Comparison of ENCODE assay signal across 8 cellular contexts in genomic region chr11:14499560-14500180, GRCh38. TPM values are rescaled to one million over a fixed set of nuclear protein-coding genes. Genes with fewer than 3 reads are reported as not detected.
A peak's percentile ranks its signal among the peaks of the same experiment; 100 is the strongest.
DNase-seq lines count a peak whose midpoint lies in the region; ATAC-seq, FAIRE-seq and TF ChIP-seq lines count a peak whose summit lies in the region.

Gene COPB1, minus strand, starts transcription at chr11:14499811. Its CDS starts 883 bp downstream, at chr11:14498928.

- H3K27me3 Mint-ChIP-seq in endodermal cell (ENCODE audit: insufficient read depth), result no peaks in the 10 kb centered on the region

- 0 to 1% methylated on average over 10 to 34 of the region's 37 CpGs for WGBS in endodermal cell (ENCODE audit: insufficient coverage in 1 of 2, insufficient read length in 1 of 2), 2 experiments
- WGBS in mesodermal cell (ENCODE audit: insufficient coverage in 2 of 2), 2 experiments, result 0% methylated on average over 15 to 30 of the region's 37 CpGs

- H3K4me1 ChIP-seq in endodermal cell (ENCODE audit: control insufficient read depth, insufficient read depth, low read length) (no peaks in the 10 kb centered on the region), mesodermal cell (ENCODE audit: control insufficient read depth, insufficient read depth, low read length, poor library complexity, severe bottlenecking) (no peaks in the 10 kb centered on the region)

- H3K27me3 ChIP-seq in endodermal cell (ENCODE audit: control insufficient read depth, insufficient read depth, low read length, poor library complexity, severe bottlenecking), result no peaks in the 10 kb centered on the region

- H3K36me3 ChIP-seq in endodermal cell (ENCODE audit: control insufficient read depth, insufficient read depth, low read length), result peaks cover 48% of the 10 kb centered on the region
- H3K36me3 ChIP-seq in mesodermal cell (ENCODE audit: control insufficient read depth, insufficient read depth, low read length), result peaks cover 36% of the 10 kb centered on the region

- DNase-seq in COLO829 (ENCODE audit: low spot score), result peak; percentile 89
- DNase-seq in HTR-8/SVneo (ENCODE audit: insufficient read length, low spot score), result peak; percentile 84
- DNase-seq in NOMO-1 treated with dmso at 0.1 percent for 144 hours (lab: John Stamatoyannopoulos, UW; ENCODE audit: unreplicated experiment), result peak; percentile 97
- peak; percentile 71 to 75 (median 72) for DNase-seq in activated CD8-positive, alpha-beta memory T cell treated with anti-CD3 and anti-CD28 coated beads for 48 hours (ENCODE audit: low read depth in 2 of 3, low spot score in 2 of 3)
- DNase-seq in endodermal cell, result peak; percentile 96
- DNase-seq in stimulated activated CD8-positive, alpha-beta memory T cell treated with anti-CD3 and anti-CD28 coated beads, Interleukin-15, amount 100 ng/mL, for 4 hours (ENCODE audit: low read depth in 2 of 2), result peak; percentile 74 to 85

- H3K36me3 Mint-ChIP-seq in endodermal cell (ENCODE audit: low read depth), result peaks cover 46% of the 10 kb centered on the region

- H3K4me3 Mint-ChIP-seq in endodermal cell, result peak within 1 kb of the TSS; percentile 91

- peak; percentile 57 for FAIRE-seq in HTR-8/SVneo (lab: Jason Lieb, UNC)

- H3K4me3 ChIP-seq in endodermal cell (ENCODE audit: low read length) (peak within 1 kb of the TSS; percentile 98), mesodermal cell (ENCODE audit: extremely low read depth, insufficient read depth, low read length, poor library complexity, severe bottlenecking) (peak within 1 kb of the TSS; percentile 83)

- ATAC-seq in GM21367 (IDR thresholded peaks at IDR 0.05; ENCODE audit: unreplicated experiment), result peak; percentile 92

- H3K9me3 Mint-ChIP-seq in endodermal cell, result no peaks in the 10 kb centered on the region

- H3K9me3 ChIP-seq in endodermal cell (ENCODE audit: control insufficient read depth, low read length) (no peaks in the 10 kb centered on the region), mesodermal cell (ENCODE audit: control insufficient read depth, low read length) (no peaks in the 10 kb centered on the region)

- peak within 1 kb of the TSS; percentile 97 for H3K27ac Mint-ChIP-seq in endodermal cell

- H3K27ac ChIP-seq in endodermal cell (ENCODE audit: low read depth, low read length) (peak within 1 kb of the TSS; percentile 83), mesodermal cell (ENCODE audit: low read depth, low read length, severe bottlenecking) (peak within 1 kb of the TSS; percentile 90)

- TF ChIP-seq CTCF in endodermal cell (conservative IDR thresholded peaks at IDR 0.05), result no peak

- peak within 1 kb of the TSS; percentile 81 for H3K9ac ChIP-seq in endodermal cell (ENCODE audit: extremely low read depth, low read length, poor library complexity, severe bottlenecking)

- H3K4me1 Mint-ChIP-seq in endodermal cell, result peaks cover 7% of the 10 kb centered on the region

RNA-seq across cellular contexts. Expression of gene COPB1, which starts in this region (rescaled TPM):
- total RNA-seq in endodermal cell, result 100 to 1,000 TPM in 1 of 2 donors, 10 to 100 TPM in 1; 91.3 to 116 TPM
- 122 TPM for polyA plus RNA-seq in endodermal cell (2013, experiment 1 of 2)
- 115 TPM for polyA plus RNA-seq in endodermal cell (2013, experiment 2 of 2)
- 211 TPM for polyA plus RNA-seq in mesodermal cell (2013, experiment 1 of 2)
- polyA plus RNA-seq in mesodermal cell (2013, experiment 2 of 2), result 217 TPM

Comparison
In these comparisons a context has a peak if more than half of its experiments do, and no peak if none do; other contexts are left out.
1. Peak in every context shown above with its lines: DNase-seq, ATAC-seq, H3K4me3 ChIP-seq and H3K27ac ChIP-seq.